ENCODE assay signal across 35 cellular contexts in genomic region chr17:68762911-68763310, GRCh38.
"Had no signal": no experiment of that assay in that cellular context is flagged by ENCODE, and none has a peak within 500 bp of the region (broad histone marks: within the 10 kb centered on the region; RNA-seq: fewer than 3 reads in every experiment).

No MANE protein-coding gene starts in this region.

- H3K36me3 ChIP-seq: MG63 had no signal

- H3K4me3 ChIP-seq: MG63 had no signal

- DNase-seq: Karpas-422, Kasumi-1, MG63, MM.1S, MV-4-11, NCI-H1048, NCI-H1092, NCI-H1092 treated with DMSO at 0.1 percent for 48 hours, NCI-H1105, NCI-H1105 treated with DMSO at 0.1 percent for 48 hours, NCI-H1417, NCI-H1417 treated with DMSO at 0.1 percent for 48 hours, NCI-H1436, NCI-H1436 treated with DMSO at 0.1 percent for 48 hours, NCI-H146, NCI-H1694, NCI-H1694 treated with DMSO at 0.1 percent for 48 hours, NCI-H187, NCI-H187 treated with DMSO at 0.1 percent for 48 hours, NCI-H1930, NCI-H2029, NCI-H2029 treated with DMSO at 0.1 percent for 48 hours, NCI-H2081, NCI-H2081 treated with DMSO at 0.1 percent for 48 hours, NCI-H2107, NCI-H2171, NCI-H2171 treated with DMSO at 0.1 percent for 48 hours, NCI-H2227 treated with DMSO at 0.1 percent for 48 hours, NCI-H226, NCI-H345, NCI-H446, NCI-H446 treated with DMSO at 0.1 percent for 48 hours, NCI-H510A, NCI-H510A treated with DMSO at 0.1 percent for 48 hours, NCI-H524 had no signal

- H3K9me3 ChIP-seq: MG63 had no signal

- H3K27me3 ChIP-seq: MG63 had no signal
